ENCODE assay signal across 33 cellular contexts in genomic region chr17:64998436-64999190, GRCh38. TPM values are rescaled to one million over a fixed set of nuclear protein-coding genes. Genes with fewer than 3 reads are reported as not detected.
DNase-seq lines count a peak whose midpoint lies in the region; ATAC-seq and TF ChIP-seq lines count a peak whose summit lies in the region.
"Had no signal": no experiment of that assay in that cellular context is flagged by ENCODE, and none has a peak within 500 bp of the region (broad histone marks: within the 10 kb centered on the region; RNA-seq: fewer than 3 reads in every experiment).

No MANE protein-coding gene starts in this region.

- H3K9ac ChIP-seq in BLaER1: no peak overlapping the region
- H3K9ac ChIP-seq: KMS-11 had no signal

- H3K9me3 ChIP-seq in BLaER1: no peaks in the 10 kb centered on the region
- H3K9me3 ChIP-seq in OCI-LY7 (ENCODE audit: low read length): no peaks in the 10 kb centered on the region
- no peaks in the 10 kb centered on the region for H3K9me3 ChIP-seq in CD4-positive, alpha-beta memory T cell (ENCODE audit: control insufficient read depth in 1 of 2, low read length in 2 of 2)
- H3K9me3 ChIP-seq: A549, adrenal gland, esophagus muscularis mucosa, heart right ventricle, sigmoid colon, SJCRH30, tibial nerve had no signal

- H3K4me3 ChIP-seq in BLaER1 (no peak overlapping the region), OCI-LY7 (ENCODE audit: low read depth, low read length, poor library complexity, severe bottlenecking) (peak overlapping the region; percentile 1)
- H3K4me3 ChIP-seq in CD4-positive, alpha-beta memory T cell (ENCODE audit: low read length in 2 of 2): no peak overlapping the region
- H3K4me3 ChIP-seq: A549, adrenal gland, esophagus muscularis mucosa, heart right ventricle, sigmoid colon, SJCRH30, tibial nerve had no signal

- H3K27me3 ChIP-seq in BLaER1: no peaks in the 10 kb centered on the region
- H3K27me3 ChIP-seq in CD4-positive, alpha-beta memory T cell (ENCODE audit: insufficient read depth, low read length): no peaks in the 10 kb centered on the region
- H3K27me3 ChIP-seq: adrenal gland, esophagus muscularis mucosa, heart right ventricle, sigmoid colon, SJCRH30, tibial nerve had no signal

- H3K9me3 Mint-ChIP-seq in activated CD4-positive, alpha-beta T cell treated with anti-CD3 and anti-CD28 coated beads, Interleukin-2, amount 10 ng/mL, durations not matched to agents 7 days and 5 days: no peaks in the 10 kb centered on the region
- peaks cover 0 to 1% (median 0%) of the 10 kb centered on the region in 8 donors for H3K9me3 Mint-ChIP-seq in CD4-positive, alpha-beta memory T cell
- H3K9me3 Mint-ChIP-seq: activated naive CD4-positive, alpha-beta T cell treated with anti-CD3 and anti-CD28 coated beads for 36 hours; activated T-helper 1 cell treated with anti-CD3 and anti-CD28 coated beads, Interleukin-12 subunit alpha, Interleukin-12 subunit beta, Interleukin-2, Interleukin-4 antibody, amounts not matched to agents 30 ng/mL and 10 ng/mL and 1 ng/mL, durations not matched to agents 14 hours and 24 hours and 36 hours; CD8-positive, alpha-beta T cell; nephron; T-cell had no signal

- no peaks in the 10 kb centered on the region for H3K36me3 Mint-ChIP-seq in activated CD4-positive, alpha-beta T cell treated with anti-CD3 and anti-CD28 coated beads, Interleukin-2, amount 10 ng/mL, durations not matched to agents 7 days and 5 days (ENCODE audit: low read depth)
- no peaks in the 10 kb centered on the region for H3K36me3 Mint-ChIP-seq in CD4-positive, alpha-beta memory T cell
- H3K36me3 Mint-ChIP-seq: CD8-positive, alpha-beta T cell; T-cell had no signal

- no peaks in the 10 kb centered on the region for H3K36me3 ChIP-seq in BLaER1
- no peaks in the 10 kb centered on the region for H3K36me3 ChIP-seq in OCI-LY7 (ENCODE audit: insufficient read depth, low read length)
- H3K36me3 ChIP-seq in CD4-positive, alpha-beta memory T cell (ENCODE audit: insufficient read depth, low read length): no peaks in the 10 kb centered on the region
- H3K36me3 ChIP-seq: adrenal gland, esophagus muscularis mucosa, heart right ventricle, sigmoid colon, SJCRH30 had no signal

- H3K4me2 ChIP-seq in BLaER1 (peak overlapping the region; percentile 55), OCI-LY7 (ENCODE audit: low read length) (peak overlapping the region; percentile 29)
- H3K4me2 ChIP-seq: A549, KMS-11 had no signal

- POLR2A ChIA-PET in OCI-LY7 (lab: Charles Lee): interaction anchor here (0.6 to 3.5 kb wide), 12 partner anchors 9 to 695 kb away, joined by 3 to 16 read pairs (median 5); no protein-coding TSS in a partner anchor
- POLR2A ChIA-PET in activated CD4-positive, alpha-beta T cell treated with anti-CD3 and anti-CD28 coated beads, Interleukin-2, amount 10 ng/mL, durations not matched to agents 7 days and 5 days (lab: Charles Lee): no interaction called here
- POLR2A ChIA-PET in CD4-positive, alpha-beta memory T cell (lab: Charles Lee; ENCODE audit: partially characterized antibody): interaction anchor here (2.0 kb wide), 1 partner anchor 13 kb away, joined by 7 read pairs; no protein-coding TSS in a partner anchor

- H3K4me3 Mint-ChIP-seq in activated CD4-positive, alpha-beta T cell treated with anti-CD3 and anti-CD28 coated beads, Interleukin-2, amount 10 ng/mL, durations not matched to agents 7 days and 5 days: no peak overlapping the region
- H3K4me3 Mint-ChIP-seq in CD4-positive, alpha-beta memory T cell: no peak overlapping the region
- H3K4me3 Mint-ChIP-seq: activated naive CD4-positive, alpha-beta T cell treated with anti-CD3 and anti-CD28 coated beads for 36 hours; activated T-helper 1 cell treated with anti-CD3 and anti-CD28 coated beads, Interleukin-12 subunit alpha, Interleukin-12 subunit beta, Interleukin-2, Interleukin-4 antibody, amounts not matched to agents 30 ng/mL and 10 ng/mL and 1 ng/mL, durations not matched to agents 14 hours and 24 hours and 36 hours; CD8-positive, alpha-beta T cell; nephron; T-cell had no signal

- no peaks in the 10 kb centered on the region for H3K9me2 ChIP-seq in OCI-LY7 (ENCODE audit: insufficient read depth, low read length)

- TF ChIP-seq CTCF in OCI-LY7 (conservative IDR thresholded peaks at IDR 0.05; ENCODE audit: low read length): no peak

- DNase-seq in OCI-LY7 (ENCODE audit: low spot score): peak; percentile 39
- DNase-seq in germinal center (ENCODE audit: low spot score): peak; percentile 51
- no peak for DNase-seq in NCI-H748 treated with DMSO at 0.1 percent for 48 hours (lab: John Stamatoyannopoulos, UW)
- DNase-seq in activated CD4-positive, alpha-beta T cell treated with anti-CD3 and anti-CD28 coated beads, Interleukin-2, amount 10 ng/mL, durations not matched to agents 7 days and 5 days: no peak
- no peak for DNase-seq in CD4-positive, alpha-beta memory T cell
- no peak for DNase-seq in GM19238 (ENCODE audit: insufficient read length, low spot score)
- DNase-seq: activated CD4-positive, alpha-beta T cell treated with anti-CD3 and anti-CD28 coated beads, Interleukin-2, amount 50 U/mL, for 48 hours; activated CD8-positive, alpha-beta memory T cell treated with anti-CD3 and anti-CD28 coated beads, Interleukin-2, amount 50 U/mL, for 4 hours; activated naive CD4-positive, alpha-beta T cell treated with anti-CD3 and anti-CD28 coated beads for 36 hours; CD8-positive, alpha-beta T cell; dermis blood vessel endothelial cell; EL; foreskin melanocyte; heart right ventricle; midbrain; NCI-H1436; NCI-H226; RPMI8226; sigmoid colon; SJCRH30; stimulated activated CD4-positive, alpha-beta T cell treated with anti-CD3 and anti-CD28 coated beads, Interleukin-12 subunit alpha, Interleukin-12 subunit beta, amount 100 ng/mL, for 4 hours; stimulated activated CD4-positive, alpha-beta T cell treated with anti-CD3 and anti-CD28 coated beads, Interleukin-2, amount 100 ng/mL, for 48 hours had no signal

- H3K4me1 ChIP-seq in BLaER1 (peaks cover 36% of the 10 kb centered on the region), OCI-LY7 (ENCODE audit: insufficient read depth, low read length, poor library complexity, severe bottlenecking) (peaks cover 90% of the 10 kb centered on the region)
- H3K4me1 ChIP-seq in CD4-positive, alpha-beta memory T cell (ENCODE audit: insufficient read depth, low read length): no peaks in the 10 kb centered on the region
- H3K4me1 ChIP-seq: A549, adrenal gland, esophagus muscularis mucosa, sigmoid colon, SJCRH30, tibial nerve had no signal

- peaks cover 2% of the 10 kb centered on the region for H3K27me3 Mint-ChIP-seq in activated CD4-positive, alpha-beta T cell treated with anti-CD3 and anti-CD28 coated beads, Interleukin-2, amount 10 ng/mL, durations not matched to agents 7 days and 5 days
- H3K27me3 Mint-ChIP-seq in CD4-positive, alpha-beta memory T cell: no peaks in the 10 kb centered on the region
- H3K27me3 Mint-ChIP-seq: T-cell had no signal

- H4K20me1 ChIP-seq in BLaER1: no peaks in the 10 kb centered on the region
- H4K20me1 ChIP-seq in OCI-LY7 (ENCODE audit: insufficient read depth, low read length): no peaks in the 10 kb centered on the region

- H2AFZ ChIP-seq in OCI-LY7 (ENCODE audit: low read length): peak overlapping the region; percentile 35; the same call in 1 of the 2 replicates

- peaks cover 2% of the 10 kb centered on the region for H3K4me1 Mint-ChIP-seq in activated CD4-positive, alpha-beta T cell treated with anti-CD3 and anti-CD28 coated beads, Interleukin-2, amount 10 ng/mL, durations not matched to agents 7 days and 5 days
- peaks cover 2 to 7% (median 4%) of the 10 kb centered on the region in 4 donors for H3K4me1 Mint-ChIP-seq in CD4-positive, alpha-beta memory T cell
- H3K4me1 Mint-ChIP-seq: nephron had no signal

- peak; percentile 53 for ATAC-seq in GM18867 (IDR thresholded peaks at IDR 0.05; ENCODE audit: unreplicated experiment)
- ATAC-seq: A549; activated CD4-positive, CD25-positive, alpha-beta regulatory T cell treated with anti-CD3 and anti-CD28 coated beads, Interleukin-2, amount 50 U/mL, for 24 hours; CD8-positive, alpha-beta T cell; heart right ventricle; T-cell had no signal

- H3K27ac ChIP-seq in BLaER1: peak overlapping the region; percentile 23; the same call in 1 of the 2 replicates
- H3K27ac ChIP-seq in OCI-LY7 (ENCODE audit: low read depth, low read length, poor library complexity, severe bottlenecking): peak overlapping the region; percentile 59
- H3K27ac ChIP-seq in CD4-positive, alpha-beta memory T cell (ENCODE audit: low read depth, low read length): no peak overlapping the region
- H3K27ac ChIP-seq: A549, adrenal gland, esophagus muscularis mucosa, heart right ventricle, KMS-11, sigmoid colon, SJCRH30, tibial nerve had no signal

- TSS peak; percentile 99 for BruUV-seq in OCI-LY7 (replicated peaks; lab: Mats Ljungman, UMichigan)

- intact Hi-C loops in OCI-LY7 (cut with micrococcal nuclease; ENCODE audit: unreplicated experiment): no loop called here
- intact Hi-C loops in CD4-positive, alpha-beta memory T cell (cut with micrococcal nuclease): no loop called here

- no peaks in the 10 kb centered on the region for H3K79me2 ChIP-seq in OCI-LY7 (ENCODE audit: insufficient read depth, low read depth, low read length)

- CTCF ChIA-PET in OCI-LY7 (lab: Charles Lee; ENCODE audit: unreplicated experiment): interaction anchor here (0.6 kb wide), 1 partner anchor 14 kb away, joined by 3 read pairs; no protein-coding TSS in a partner anchor
- CTCF ChIA-PET in activated CD4-positive, alpha-beta T cell treated with anti-CD3 and anti-CD28 coated beads, Interleukin-2, amount 10 ng/mL, durations not matched to agents 7 days and 5 days (lab: Charles Lee): interaction anchor here (1.2 to 2.2 kb wide), 5 partner anchors 9 to 183 kb away, joined by 3 to 5 read pairs (median 4); no protein-coding TSS in a partner anchor
- CTCF ChIA-PET in CD4-positive, alpha-beta memory T cell (lab: Charles Lee; ENCODE audit: partially characterized antibody): no interaction called here

- no peak overlapping the region for H3K27ac Mint-ChIP-seq in activated CD4-positive, alpha-beta T cell treated with anti-CD3 and anti-CD28 coated beads, Interleukin-2, amount 10 ng/mL, durations not matched to agents 7 days and 5 days
- no peak overlapping the region for H3K27ac Mint-ChIP-seq in CD4-positive, alpha-beta memory T cell
- H3K27ac Mint-ChIP-seq: activated naive CD4-positive, alpha-beta T cell treated with anti-CD3 and anti-CD28 coated beads for 36 hours; activated T-helper 1 cell treated with anti-CD3 and anti-CD28 coated beads, Interleukin-12 subunit alpha, Interleukin-12 subunit beta, Interleukin-2, Interleukin-4 antibody, amounts not matched to agents 30 ng/mL and 10 ng/mL and 1 ng/mL, durations not matched to agents 14 hours and 24 hours and 36 hours; CD8-positive, alpha-beta T cell; nephron; T-cell had no signal

RNA-seq across cellular contexts. Expression of gene GNA13, which starts 57.9 kb away (rescaled TPM):
- total RNA-seq in OCI-LY7 (2014; rRNA removed; shearing (Covaris generic)): 70.6 and 76.5 TPM in 2 replicates
- total RNA-seq in OCI-LY7 (2022): 136 and 141 TPM in 2 replicates
- total RNA-seq in activated CD4-positive, alpha-beta T cell treated with anti-CD3 and anti-CD28 coated beads, Interleukin-2, amount 10 ng/mL, durations not matched to agents 7 days and 5 days: 10 to 100 TPM; 80.9 to 94.9 TPM
- 100 to 1,000 TPM; 102 to 107 TPM for total RNA-seq in CD4-positive, alpha-beta memory T cell
- polyA plus RNA-seq in CD4-positive, alpha-beta memory T cell: 10 to 100 TPM; 47.9 to 54.8 TPM

Comparison
In these comparisons a context has a peak if more than half of its experiments do, and no peak if none do; other contexts are left out.
1. DNase-seq: peak in OCI-LY7 (single experiment) and germinal center (single experiment); none in NCI-H748 treated with DMSO at 0.1 percent for 48 hours (single experiment), activated CD4-positive, alpha-beta T cell treated with anti-CD3 and anti-CD28 coated beads, Interleukin-2, amount 10 ng/mL, durations not matched to agents 7 days and 5 days (single experiment), CD4-positive, alpha-beta memory T cell (0 of 5) and GM19238 (single experiment).